ENCODE assay signal across 1 cellular context in genomic region chr1:27724961-27725373, GRCh38.
A peak's percentile ranks its signal among the peaks of the same experiment; 100 is the strongest.
TF ChIP-seq lines count a peak whose summit lies in the region.

No MANE protein-coding gene starts in this region.

TF ChIP-seq in K562, 482 proteins besides CTCF, POLR2A, EP300 and RAD21 (continued from another document):
- TF ChIP-seq MBD1 (CRISPR knock-in tag; IDR thresholded peaks at IDR 0.05) (peak; percentile 81; the same call in 1 of the 2 replicates), ZNF212 (CRISPR knock-in tag; IDR thresholded peaks at IDR 0.05) (no peak), TAL1 (IDR thresholded peaks at IDR 0.05) (no peak), ZNF609 (CRISPR knock-in tag; IDR thresholded peaks at IDR 0.05; ENCODE audit: borderline replicate concordance) (0 out of 2 replicates have a peak, but pooled peaks have one; percentile 7), ZNF584 (CRISPR knock-in tag; IDR thresholded peaks at IDR 0.05; ENCODE audit: low read depth) (no peak)
- TF ChIP-seq, protein P1, sequence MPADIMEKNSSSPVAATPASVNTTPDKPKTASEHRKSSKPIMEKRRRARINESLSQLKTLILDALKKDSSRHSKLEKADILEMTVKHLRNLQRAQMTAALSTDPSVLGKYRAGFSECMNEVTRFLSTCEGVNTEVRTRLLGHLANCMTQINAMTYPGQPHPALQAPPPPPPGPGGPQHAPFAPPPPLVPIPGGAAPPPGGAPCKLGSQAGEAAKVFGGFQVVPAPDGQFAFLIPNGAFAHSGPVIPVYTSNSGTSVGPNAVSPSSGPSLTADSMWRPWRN (IDR thresholded peaks at IDR 0.05; ENCODE audit: low read depth): no peak
- TF ChIP-seq, protein P2, sequence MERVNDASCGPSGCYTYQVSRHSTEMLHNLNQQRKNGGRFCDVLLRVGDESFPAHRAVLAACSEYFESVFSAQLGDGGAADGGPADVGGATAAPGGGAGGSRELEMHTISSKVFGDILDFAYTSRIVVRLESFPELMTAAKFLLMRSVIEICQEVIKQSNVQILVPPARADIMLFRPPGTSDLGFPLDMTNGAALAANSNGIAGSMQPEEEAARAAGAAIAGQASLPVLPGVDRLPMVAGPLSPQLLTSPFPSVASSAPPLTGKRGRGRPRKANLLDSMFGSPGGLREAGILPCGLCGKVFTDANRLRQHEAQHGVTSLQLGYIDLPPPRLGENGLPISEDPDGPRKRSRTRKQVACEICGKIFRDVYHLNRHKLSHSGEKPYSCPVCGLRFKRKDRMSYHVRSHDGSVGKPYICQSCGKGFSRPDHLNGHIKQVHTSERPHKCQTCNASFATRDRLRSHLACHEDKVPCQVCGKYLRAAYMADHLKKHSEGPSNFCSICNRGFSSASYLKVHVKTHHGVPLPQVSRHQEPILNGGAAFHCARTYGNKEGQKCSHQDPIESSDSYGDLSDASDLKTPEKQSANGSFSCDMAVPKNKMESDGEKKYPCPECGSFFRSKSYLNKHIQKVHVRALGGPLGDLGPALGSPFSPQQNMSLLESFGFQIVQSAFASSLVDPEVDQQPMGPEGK (CRISPR knock-in tag; IDR thresholded peaks at IDR 0.05; ENCODE audit: borderline replicate concordance): no peak
- TF ChIP-seq, protein P3, sequence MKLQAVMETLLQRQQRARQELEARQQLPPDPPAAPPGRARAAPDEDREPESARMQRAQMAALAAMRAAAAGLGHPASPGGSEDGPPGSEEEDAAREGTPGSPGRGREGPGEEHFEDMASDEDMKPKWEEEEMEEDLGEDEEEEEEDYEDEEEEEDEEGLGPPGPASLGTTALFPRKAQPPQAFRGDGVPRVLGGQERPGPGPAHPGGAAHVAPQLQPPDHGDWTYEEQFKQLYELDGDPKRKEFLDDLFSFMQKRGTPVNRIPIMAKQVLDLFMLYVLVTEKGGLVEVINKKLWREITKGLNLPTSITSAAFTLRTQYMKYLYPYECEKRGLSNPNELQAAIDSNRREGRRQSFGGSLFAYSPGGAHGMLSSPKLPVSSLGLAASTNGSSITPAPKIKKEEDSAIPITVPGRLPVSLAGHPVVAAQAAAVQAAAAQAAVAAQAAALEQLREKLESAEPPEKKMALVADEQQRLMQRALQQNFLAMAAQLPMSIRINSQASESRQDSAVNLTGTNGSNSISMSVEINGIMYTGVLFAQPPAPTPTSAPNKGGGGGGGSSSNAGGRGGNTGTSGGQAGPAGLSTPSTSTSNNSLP (IDR thresholded peaks at IDR 0.05; ENCODE audit: borderline replicate concordance, low read depth, low read length): no peak
